19 cellular contexts compared by ENCODE assay signal in the genomic region with DNA sequence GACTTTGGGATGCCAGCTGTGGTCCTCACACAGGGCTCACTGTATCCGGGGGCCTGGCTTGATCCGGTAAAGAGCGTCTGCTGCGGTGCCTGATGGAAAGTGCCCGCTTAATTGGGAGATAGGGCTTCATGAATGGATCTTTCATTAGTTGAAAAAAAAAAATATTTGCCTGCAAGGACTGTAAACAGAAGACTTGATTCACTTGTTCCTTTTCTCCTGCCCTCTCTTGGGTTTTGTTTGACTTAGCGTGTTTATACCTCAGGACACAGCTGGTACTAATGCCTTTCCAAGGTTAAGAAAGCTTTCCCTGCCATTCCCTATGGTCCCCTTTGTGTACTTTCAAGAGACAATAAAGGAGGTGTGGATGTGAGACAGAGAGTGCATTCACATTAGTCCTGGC.
"Had no signal": no experiment of that assay in that cellular context is flagged by ENCODE, and none has a peak within 500 bp of the region (broad histone marks: within the 10 kb centered on the region; RNA-seq: fewer than 3 reads in every experiment).

No MANE protein-coding gene starts in this region.

- ATAC-seq: activated CD8-positive, alpha-beta T cell treated with anti-CD3 and anti-CD28 coated beads, Interleukin-2, amount 10 ng/mL, durations not matched to agents 7 days and 5 days had no signal

- H3K4me1 Mint-ChIP-seq: nephron progenitor cell had no signal

- H3K9me3 ChIP-seq: tibial nerve, uterus had no signal

- DNase-seq: activated CD4-positive, alpha-beta T cell treated with anti-CD3 and anti-CD28 coated beads, Interleukin-2, amount 50 U/mL, for 1 hour; activated CD4-positive, CD25-positive, alpha-beta regulatory T cell treated with anti-CD3 and anti-CD28 coated beads, Interleukin-2, amount 50 U/mL, for 72 hours; activated CD8-positive, alpha-beta T cell treated with anti-CD3 and anti-CD28 coated beads, Interleukin-2, amount 10 ng/mL, durations not matched to agents 7 days and 5 days; activated gamma-delta T cell; activated naive CD4-positive, alpha-beta T cell treated with anti-CD3 and anti-CD28 coated beads, Interleukin-2, amount 50 U/mL, for 16 hours; aorta; caudate nucleus; effector memory CD4-positive, alpha-beta T cell; nephron progenitor cell; occipital lobe; retina; stimulated activated CD4-positive, alpha-beta T cell treated with anti-CD3 and anti-CD28 coated beads, Interleukin-4, amount 100 ng/mL, for 24 hours; stimulated activated naive CD4-positive, alpha-beta T cell treated with Interleukin-2 at 50 U/mL for 16 hours; uterus had no signal

- H3K27ac ChIP-seq: uterus had no signal

- H3K4me1 ChIP-seq: uterus had no signal

- H3K27me3 Mint-ChIP-seq: brain had no signal

- H3K9me3 Mint-ChIP-seq: brain, nephron progenitor cell had no signal

- FAIRE-seq: frontal cortex, islet of Langerhans had no signal

- H3K27me3 ChIP-seq: tibial nerve, uterus had no signal

- H3K27ac Mint-ChIP-seq: activated CD8-positive, alpha-beta T cell treated with anti-CD3 and anti-CD28 coated beads, Interleukin-2, amount 10 ng/mL, durations not matched to agents 7 days and 5 days; activated T-helper 1 cell treated with anti-CD3 and anti-CD28 coated beads, Interleukin-12 subunit alpha, Interleukin-12 subunit beta, Interleukin-2, Interleukin-4 antibody, amounts not matched to agents 30 ng/mL and 10 ng/mL and 1 ng/mL, durations not matched to agents 14 hours and 24 hours and 36 hours; nephron progenitor cell had no signal

- H3K36me3 Mint-ChIP-seq: brain had no signal

- H3K4me3 Mint-ChIP-seq: activated CD8-positive, alpha-beta T cell treated with anti-CD3 and anti-CD28 coated beads, Interleukin-2, amount 10 ng/mL, durations not matched to agents 7 days and 5 days; activated T-helper 1 cell treated with anti-CD3 and anti-CD28 coated beads, Interleukin-12 subunit alpha, Interleukin-12 subunit beta, Interleukin-2, Interleukin-4 antibody, amounts not matched to agents 30 ng/mL and 10 ng/mL and 1 ng/mL, durations not matched to agents 14 hours and 24 hours and 36 hours; brain; nephron progenitor cell had no signal

- H3K36me3 ChIP-seq: tibial nerve, uterus had no signal

- H3K4me3 ChIP-seq: tibial nerve, uterus had no signal
